Comparison of ENCODE assay signal across 8 cellular contexts in genomic region chr7:91941450-91941849, GRCh38. TPM values are rescaled to one million over a fixed set of nuclear protein-coding genes. Genes with fewer than 3 reads are reported as not detected.
A peak's percentile ranks its signal among the peaks of the same experiment; 100 is the strongest.
DNase-seq lines count a peak whose midpoint lies in the region; ATAC-seq and TF ChIP-seq lines count a peak whose summit lies in the region.

No MANE protein-coding gene starts in this region.

- no peak for TF ChIP-seq CTCF in GM12865 (IDR thresholded peaks at IDR 0.05; ENCODE audit: insufficient read depth, low read depth, low read length, missing control alignments)
- TF ChIP-seq CTCF in testis (IDR thresholded peaks at IDR 0.05) = no peak

- intact Hi-C loops in testis (cut with DNase I; ENCODE audit: low total_unique reads) = no loop called here

- peaks cover 9 to 21% of the 10 kb centered on the region in 2 donors for H3K4me1 ChIP-seq in mucosa of rectum (ENCODE audit: control insufficient read depth in 2 of 2, insufficient read depth in 2 of 2, low read length in 2 of 2)
- no peaks in the 10 kb centered on the region for H3K4me1 ChIP-seq in testis

- H3K27me3 ChIP-seq in mucosa of rectum (ENCODE audit: control insufficient read depth in 2 of 2, insufficient read depth in 2 of 2, low read length in 2 of 2) (no peaks in the 10 kb centered on the region), testis (no peaks in the 10 kb centered on the region)

- H3K4me3 ChIP-seq in GM12865 (ENCODE audit: low read depth, low read length) = peak overlapping the region; percentile 99
- peak overlapping the region; percentile 85 to 98 for H3K4me3 ChIP-seq in mucosa of rectum (ENCODE audit: low read length in 2 of 2)
- peak overlapping the region; percentile 75 to 89 for H3K4me3 ChIP-seq in testis

- H3K36me3 ChIP-seq in mucosa of rectum (ENCODE audit: control insufficient read depth in 2 of 2, insufficient read depth in 2 of 2, low read length in 2 of 2) (no peaks in the 10 kb centered on the region), testis (ENCODE audit: low read depth, missing control alignments) (no peaks in the 10 kb centered on the region)

- 2 to 3% methylated on average over 7 of the region's 7 CpGs for WGBS in testis, 2 donors

- no peak for TF ChIP-seq POLR2A in testis (IDR thresholded peaks at IDR 0.05)

- H3K27ac ChIP-seq in epithelial cell of prostate (peak overlapping the region; percentile 67), mucosa of rectum (ENCODE audit: low read depth in 2 of 2, low read length in 2 of 2) (peak overlapping the region; percentile 93 to 95), testis (peak overlapping the region; percentile 94 to 96)

- ATAC-seq in HG02885 (IDR thresholded peaks at IDR 0.05; ENCODE audit: poor library complexity, unreplicated experiment) = peak; percentile 26

- H3K9me3 ChIP-seq in mucosa of rectum (ENCODE audit: control insufficient read depth in 2 of 2, low read length in 2 of 2) (no peaks in the 10 kb centered on the region), testis (no peaks in the 10 kb centered on the region)

- DNase-seq in GM12865 (ENCODE audit: low read depth) (peak; percentile 71), NCI-H69 (lab: John Stamatoyannopoulos, UW) (peak; percentile 82), epithelial cell of prostate (ENCODE audit: low read depth, low spot score) (no peak), testis (peak; percentile 62), epidermal melanocyte (ENCODE audit: insufficient read length, low spot score) (no peak)
- peak; percentile 8 for DNase-seq in activated CD8-positive, alpha-beta memory T cell treated with anti-CD3 and anti-CD28 coated beads, Interleukin-2, amount 50 U/mL, for 24 hours (ENCODE audit: extremely low read depth)

- H3K9ac ChIP-seq in mucosa of rectum (ENCODE audit: low read depth in 1 of 2, low read length in 2 of 2) = peak overlapping the region; percentile 92 to 96

RNA-seq across cellular contexts. Expression of gene AKAP9, which starts 0.8 kb away (rescaled TPM):
- 10 to 100 TPM; 67.3 to 69.0 TPM for total RNA-seq in testis
- polyA plus RNA-seq in testis (ENCODE audit: insufficient read depth, low read depth, low replicate concordance) = 6.7 TPM

Comparison
In these comparisons a context has a peak if more than half of its experiments do, and no peak if none do; other contexts are left out.
1. DNase-seq: peak in GM12865 (single experiment), NCI-H69 (single experiment), activated CD8-positive, alpha-beta memory T cell treated with anti-CD3 and anti-CD28 coated beads, Interleukin-2, amount 50 U/mL, for 24 hours (single experiment) and testis (single experiment); none in epithelial cell of prostate (single experiment) and epidermal melanocyte (single experiment).
2. Peak in every context shown above with its lines, with median percentiles within 50 percentile points of each other: H3K4me3 ChIP-seq and H3K27ac ChIP-seq.